In the genomic region with DNA sequence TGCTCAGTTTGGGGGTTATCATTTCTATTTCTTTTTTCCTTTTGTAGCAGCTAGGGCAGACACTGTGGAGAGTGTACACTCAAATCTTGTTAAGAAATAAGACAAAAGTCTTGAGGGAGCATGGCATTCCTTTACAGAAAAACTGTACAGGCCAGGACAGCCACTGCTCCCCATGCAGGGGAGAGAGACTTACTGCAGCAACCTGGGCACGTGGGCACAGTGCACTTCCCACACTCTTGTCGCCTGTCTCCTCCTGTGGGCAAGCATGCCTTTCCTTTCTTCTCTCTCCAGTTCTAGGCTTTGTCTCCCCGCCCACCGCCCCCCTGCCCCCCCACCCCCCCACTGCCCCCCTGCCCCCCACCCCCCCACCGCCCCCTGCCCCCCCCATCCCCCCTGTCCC, we compare ENCODE assay signal across 24 cellular contexts. TPM values are rescaled to one million over a fixed set of nuclear protein-coding genes. Genes with fewer than 3 reads are reported as not detected.
DNase-seq lines count a peak whose midpoint lies in the region; ATAC-seq, FAIRE-seq and TF ChIP-seq lines count a peak whose summit lies in the region.
"Had no signal": no experiment of that assay in that cellular context is flagged by ENCODE, and none has a peak within 500 bp of the region (broad histone marks: within the 10 kb centered on the region; RNA-seq: fewer than 3 reads in every experiment).

No MANE protein-coding gene starts in this region.

- H3K79me2 ChIP-seq in H1 (ENCODE audit: control insufficient read depth in 1 of 2, insufficient read depth in 2 of 2, low read length in 2 of 2) = no peaks in the 10 kb centered on the region

- no peak overlapping the region for H3K4me2 ChIP-seq in H1 (ENCODE audit: insufficient read depth in 1 of 2, low read depth in 2 of 2, low read length in 2 of 2)
- H3K4me2 ChIP-seq: KMS-11, smooth muscle cell had no signal

- no peak overlapping the region for H3K14ac ChIP-seq in H1 (ENCODE audit: insufficient read length)

- TF ChIP-seq RAD21 in H1 (IDR thresholded peaks at IDR 0.05 in 1 of 2, conservative IDR thresholded peaks at IDR 0.05 in 1 of 2; ENCODE audit: low read depth in 2 of 2, low read length in 2 of 2) = no peak

- no peak overlapping the region for H3K18ac ChIP-seq in H1 (ENCODE audit: extremely low read depth, low read length)

- H4K8ac ChIP-seq in H1 (ENCODE audit: extremely low read depth, insufficient read depth, low read length) = no peak overlapping the region

- H3K27me3 ChIP-seq in heart right ventricle (no peaks in the 10 kb centered on the region), Panc1 (ENCODE audit: control insufficient read depth, insufficient read depth, low read length) (no peaks in the 10 kb centered on the region), H1 (replicated peaks in 1 of 4; ENCODE audit: control insufficient read depth in 3 of 4, extremely low read depth in 1 of 4, insufficient read depth in 3 of 4, low read length in 3 of 4) (no peaks in the 10 kb centered on the region; a peak in 2 of 7 replicates), thyroid gland (no peaks in the 10 kb centered on the region)
- H3K27me3 ChIP-seq: cardiac muscle cell had no signal

- H3K4ac ChIP-seq in H1 (replicated peaks; ENCODE audit: insufficient read length, low read depth, low read length) = no peak overlapping the region

- peak overlapping the region in 6 of 10 donors; percentile 32 to 65 (median 46) for H3K27ac ChIP-seq in heart right ventricle
- no peak overlapping the region for H3K27ac ChIP-seq in Panc1 (ENCODE audit: low read length)
- no peak overlapping the region for H3K27ac ChIP-seq in H1 (ENCODE audit: low read depth, low read length)
- no peak overlapping the region for H3K27ac ChIP-seq in thyroid gland
- H3K27ac ChIP-seq: cardiac muscle cell, KMS-11 had no signal

- no peak overlapping the region for H2AFZ ChIP-seq in H1 (ENCODE audit: low read length)

- peak in 4 of 8 donors; percentile 19 to 48 (median 44) for ATAC-seq in heart right ventricle
- ATAC-seq in Panc1 = peak; percentile 76; the same call in 1 of the 2 replicates
- ATAC-seq in HG02571 (IDR thresholded peaks at IDR 0.05; ENCODE audit: unreplicated experiment) = no peak
- ATAC-seq: activated CD4-positive, CD25-positive, alpha-beta regulatory T cell treated with anti-CD3 and anti-CD28 coated beads, Interleukin-2, amount 50 U/mL, for 24 hours had no signal

- TF ChIP-seq POLR2A in H1 (IDR thresholded peaks at IDR 0.05; ENCODE audit: control extremely low read depth in 1 of 2, low read depth in 2 of 2, low read length in 2 of 2) = no peak
- no peak for TF ChIP-seq POLR2A in thyroid gland (IDR thresholded peaks at IDR 0.05)

- no peak overlapping the region for H3K56ac ChIP-seq in H1 (replicated peaks; ENCODE audit: insufficient read length, low read depth, low read length)

- no peak overlapping the region for H2AK5ac ChIP-seq in H1 (ENCODE audit: low read depth, low read length)

- peaks cover 0 to 6% (median 0%) of the 10 kb centered on the region in 9 donors for H3K36me3 ChIP-seq in heart right ventricle
- no peaks in the 10 kb centered on the region for H3K36me3 ChIP-seq in Panc1 (ENCODE audit: control insufficient read depth, insufficient read depth, low read length)
- no peaks in the 10 kb centered on the region for H3K36me3 ChIP-seq in H1 (ENCODE audit: control insufficient read depth in 2 of 4, insufficient read depth in 4 of 4, low read length in 3 of 4)
- H3K36me3 ChIP-seq in thyroid gland = no peaks in the 10 kb centered on the region
- H3K36me3 ChIP-seq: cardiac muscle cell had no signal

- intact Hi-C loops in heart right ventricle (cut with DNase I) = loop anchor here in 3 of 10 donors (5.0 to 10.0 kb wide), 5 partner anchors 56 to 244 kb away; a partner anchor contains a TSS
- intact Hi-C loops in cardiac septum (cut with DNase I) = no loop called here
- intact Hi-C loops in Panc1 (cut with micrococcal nuclease; ENCODE audit: unreplicated experiment) = no loop called here
- intact Hi-C loops in thyroid gland (cut with DNase I) = no loop called here

- in situ Hi-C loops in Panc1 (cut with HindIII; ENCODE audit: low pct_unique_long_range_greater_than_20kb, low sequenced_read_pairs) = no loop called here

- BruUV-seq in Panc1 (replicated peaks; lab: Mats Ljungman, UMichigan) = no TSS peak

- 0 out of 2 replicates have a peak, but pooled peaks cover 2% of the 10 kb centered on the region for H3K79me1 ChIP-seq in H1 (ENCODE audit: low read depth, low read length)

- CTCF ChIA-PET in Panc1 (lab: Charles Lee) = interaction anchor here (0.5 kb wide), 1 partner anchor 1373 kb away, joined by 4 read pairs; no protein-coding TSS in a partner anchor
- CTCF ChIA-PET in H1 (lab: Charles Lee; ENCODE audit: partially characterized antibody) = interaction anchor here (0.6 to 2.2 kb wide), 6 partner anchors 10 to 92 kb away, joined by 3 to 7 read pairs (median 6); no protein-coding TSS in a partner anchor

- no peak overlapping the region for H3K9ac ChIP-seq in H1 (replicated peaks in 1 of 4; ENCODE audit: extremely low read depth in 1 of 4, low read depth in 3 of 4, low read length in 3 of 4)
- H3K9ac ChIP-seq: KMS-11 had no signal

- H3K4me1 ChIP-seq in heart right ventricle (peaks cover 12 to 81% (median 48%) of the 10 kb centered on the region in 9 donors), Panc1 (ENCODE audit: control insufficient read depth, insufficient read depth, low read length) (no peaks in the 10 kb centered on the region), H1 (replicated peaks in 1 of 4; ENCODE audit: control insufficient read depth in 3 of 4, insufficient read depth in 4 of 4, low read length in 3 of 4) (peaks cover 0 to 7% (median under 1%) of the 10 kb centered on the region in 4 experiments; a peak in 4 of 7 replicates), thyroid gland (peaks cover 10 to 21% of the 10 kb centered on the region in 2 donors)

- no peak overlapping the region for H4K5ac ChIP-seq in H1 (ENCODE audit: insufficient read length, low read depth, low read length)

- H2BK120ac ChIP-seq in H1 (replicated peaks; ENCODE audit: low read depth, low read length) = no peak overlapping the region

- H3K23ac ChIP-seq in H1 (ENCODE audit: insufficient read length) = no peak overlapping the region

- TF ChIP-seq CTCF in heart right ventricle (IDR thresholded peaks at IDR 0.05) (peak in 3 of 9 donors; percentile 9 to 17 (median 16)), Panc1 (IDR thresholded peaks at IDR 0.05) (no peak), H1 (IDR thresholded peaks at IDR 0.05; ENCODE audit: control extremely low read depth in 1 of 3, insufficient read depth in 1 of 3, low read depth in 1 of 3, low read length in 3 of 3) (peak in 2 of 3 experiments; percentile 11 to 15; a peak in 2 of 4 replicates), thyroid gland (IDR thresholded peaks at IDR 0.05) (peak in 1 of 6 experiments; percentile 26)

- no peak overlapping the region for H2BK20ac ChIP-seq in H1 (ENCODE audit: low read length)

- no peak overlapping the region for H3K4me3 ChIP-seq in heart right ventricle
- H3K4me3 ChIP-seq in Panc1 (ENCODE audit: low read depth in 2 of 2, low read length in 2 of 2) = no peak overlapping the region
- H3K4me3 ChIP-seq in H1 (ENCODE audit: extremely low read depth in 1 of 4, insufficient read depth in 2 of 4, low read depth in 3 of 4, low read length in 4 of 4) = no peak overlapping the region
- no peak overlapping the region for H3K4me3 ChIP-seq in thyroid gland (replicated peaks in 1 of 3)
- H3K4me3 ChIP-seq: cardiac muscle cell, smooth muscle cell had no signal

- TF ChIP-seq EP300 in H1 (IDR thresholded peaks at IDR 0.05; ENCODE audit: borderline replicate concordance in 1 of 2, low read depth in 2 of 2, low read length in 2 of 2) = no peak

- H3K9me3 ChIP-seq in heart right ventricle = no peaks in the 10 kb centered on the region
- no peaks in the 10 kb centered on the region for H3K9me3 ChIP-seq in Panc1 (ENCODE audit: control insufficient read depth, insufficient read depth, low read depth, low read length)
- no peaks in the 10 kb centered on the region for H3K9me3 ChIP-seq in H1 (ENCODE audit: insufficient read depth in 2 of 2, low read depth in 1 of 2, low read length in 1 of 2)
- H3K9me3 ChIP-seq in thyroid gland = no peaks in the 10 kb centered on the region

- no peaks in the 10 kb centered on the region for H4K20me1 ChIP-seq in H1 (replicated peaks in 1 of 2; ENCODE audit: control insufficient read depth in 1 of 2, insufficient read depth in 2 of 2, low read length in 2 of 2)

- POLR2A ChIA-PET in Panc1 (lab: Charles Lee) (no interaction called here), H1 (lab: Charles Lee; ENCODE audit: partially characterized antibody) (no interaction called here)

- no peak for DNase-seq in heart right ventricle
- DNase-seq in cardiac septum (ENCODE audit: low spot score) = no peak
- no peak for DNase-seq in Panc1 (ENCODE audit: low read depth, low spot score)
- no peak for DNase-seq in H1 (ENCODE audit: low read depth in 1 of 2, low spot score in 2 of 2)
- peak; percentile 38 to 50 for DNase-seq in thyroid gland
- no peak for DNase-seq in midbrain (lab: John Stamatoyannopoulos, UW)
- no peak for DNase-seq in foreskin melanocyte
- DNase-seq: CD8-positive, alpha-beta memory T cell; effector CD8-positive, alpha-beta T cell; SHP77; stimulated activated CD4-positive, alpha-beta T cell treated with anti-CD3 and anti-CD28 coated beads, Interleukin-4, amount 100 ng/mL, for 4 hours had no signal

- H3K23me2 ChIP-seq in H1 (ENCODE audit: low read depth, low read length) = no peaks in the 10 kb centered on the region

- no peak overlapping the region for H4K91ac ChIP-seq in H1 (replicated peaks; ENCODE audit: insufficient read length, low read length)

- no peak overlapping the region for H2BK15ac ChIP-seq in H1 (ENCODE audit: low read length)

- no peak overlapping the region for H2BK12ac ChIP-seq in H1 (ENCODE audit: low read depth, low read length)

- no peak overlapping the region for H2BK5ac ChIP-seq in H1 (ENCODE audit: low read depth, low read length)

- no peak for FAIRE-seq in H1 (lab: Jason Lieb, UNC)
- FAIRE-seq: H54, islet of Langerhans had no signal

- WGBS in heart right ventricle, 2 donors = 33% methylated on average over 3 to 4 of the region's 5 CpGs
- no CpG with 5 or more reads among the region's 5 CpGs for WGBS in H1 (ENCODE audit: extremely low coverage in 1 of 2, insufficient coverage in 1 of 2, insufficient read length in 1 of 2, insufficient replicate concordance in 2 of 2, low coverage in 1 of 2, low lambda C conversion rate in 2 of 2, missing lambda C conversion rate in 1 of 2), 2 experiments
- WGBS in thyroid gland, 2 donors = 23 to 33% methylated on average over 5 of the region's 5 CpGs

RNA-seq across cellular contexts. Expression of a gene that starts 51.9 kb away (rescaled TPM):
- total RNA-seq in heart right ventricle (100 to 1,000 TPM in 5 of 10 donors, 10 to 100 TPM in 5; 96.7 to 136 (median 102) TPM), cardiac septum (101 TPM), Panc1 (2021; ENCODE audit: unreplicated experiment) (122 TPM), thyroid gland (100 to 1,000 TPM in 2 of 4 donors, 10 to 100 TPM in 2; 86.8 to 150 (median 113) TPM)
- polyA plus RNA-seq in heart right ventricle (10 to 100 TPM; 81.2 to 95.4 TPM), H1 (2011; rRNA removed) (13.9 and 14.2 TPM in 2 replicates)
- polyA plus RNA-seq in Panc1 (2012; ENCODE audit: insufficient read length) = 127 TPM
- total RNA-seq in H1 (2021; fragmentation: NEBNext Ultra II Directional; extraction: Animal tissue kit (Norgen Biotek cat#: 25700)) = 5.6 and 6.1 TPM in 2 replicates
- 11.7 TPM for polyA plus RNA-seq in H1 (2011; cell fraction: cytosol; rRNA removed)
- 13.8 TPM for polyA plus RNA-seq in H1 (2011; cell fraction: nucleus; rRNA removed)
- polyA plus RNA-seq in H1 (2012, experiment 1 of 2) = 7.0 to 22.7 TPM (median 17.2 TPM) in 4 replicates
- polyA plus RNA-seq in H1 (2012, experiment 2 of 2) = 15.0 TPM
- polyA plus RNA-seq in H1 (2013, experiment 1 of 2) = 4.0 TPM
- 3.0 TPM for polyA plus RNA-seq in H1 (2013, experiment 2 of 2)
- 11.0 and 14.0 TPM in 2 replicates for polyA minus RNA-seq in H1 (2011; rRNA and poly(A)+ RNA removed)
- polyA minus RNA-seq in H1 (2011; cell fraction: cytosol; rRNA and poly(A)+ RNA removed) = 7.5 TPM
- 6.0 TPM for polyA minus RNA-seq in H1 (2011; cell fraction: nucleus; rRNA and poly(A)+ RNA removed)

RNA-seq across cellular contexts. Expression of a gene that starts 58.1 kb away (rescaled TPM):
- total RNA-seq in heart right ventricle (under 1 TPM in 1 of 10 donors, not detected in 9; 0.25 TPM), cardiac septum (not detected), Panc1 (2021; ENCODE audit: unreplicated experiment) (not detected), thyroid gland (under 1 TPM in 1 of 4 donors, not detected in 3; 0.89 TPM)
- polyA plus RNA-seq in heart right ventricle (not detected), H1 (2011; rRNA removed) (not detected in 2 replicates)
- not detected for polyA plus RNA-seq in Panc1 (2012; ENCODE audit: insufficient read length)
- total RNA-seq in H1 (2021; fragmentation: NEBNext Ultra II Directional; extraction: Animal tissue kit (Norgen Biotek cat#: 25700)) = not detected in 2 replicates
- polyA plus RNA-seq in H1 (2011; cell fraction: cytosol; rRNA removed) = not detected
- polyA plus RNA-seq in H1 (2011; cell fraction: nucleus; rRNA removed) = not detected
- polyA plus RNA-seq in H1 (2012, experiment 1 of 2) = not detected in 4 replicates
- polyA plus RNA-seq in H1 (2012, experiment 2 of 2) = not detected
- not detected for polyA plus RNA-seq in H1 (2013, experiment 1 of 2)
- not detected for polyA plus RNA-seq in H1 (2013, experiment 2 of 2)
- not detected in 2 replicates for polyA minus RNA-seq in H1 (2011; rRNA and poly(A)+ RNA removed)
- polyA minus RNA-seq in H1 (2011; cell fraction: cytosol; rRNA and poly(A)+ RNA removed) = not detected
- polyA minus RNA-seq in H1 (2011; cell fraction: nucleus; rRNA and poly(A)+ RNA removed) = not detected
- total RNA-seq: activated CD8-positive, alpha-beta memory T cell treated with anti-CD3 and anti-CD28 coated beads for 36 hours; activated T-helper 1 cell treated with anti-CD3 and anti-CD28 coated beads, Interleukin-12 subunit alpha, Interleukin-12 subunit beta, Interleukin-2, Interleukin-4 antibody, amounts not matched to agents 30 ng/mL and 10 ng/mL and 1 ng/mL, durations not matched to agents 14 hours and 24 hours and 36 hours; cardiac muscle cell; CD8-positive, alpha-beta memory T cell; Daoy; mesenteric fat pad; natural killer cell treated with Interleukin-12 subunit alpha and Interleukin-12 subunit beta and Interleukin-15 and Interleukin-18, amount 100 ng/mL, for 72 hours; smooth muscle cell; T-helper 1 cell treated with Interleukin-12 subunit alpha and Interleukin-12 subunit beta and Interleukin-4 antibody, amounts not matched to agents 30 ng/mL and 1 ng/mL, for 36 hours had no signal
- polyA plus RNA-seq: CD8-positive, alpha-beta memory T cell; smooth muscle cell had no signal

Comparison
In these comparisons a context has a peak if more than half of its experiments do, and no peak if none do; other contexts are left out.
1. DNase-seq: peak in thyroid gland (2 of 2); none in heart right ventricle (0 of 2), cardiac septum (single experiment), Panc1 (single experiment), H1 (0 of 2), midbrain (single experiment) and foreskin melanocyte (single experiment).
2. H3K27ac ChIP-seq: peak in heart right ventricle (6 of 10); none in Panc1 (single experiment), H1 (single experiment) and thyroid gland (0 of 3).
3. RNA of a gene that starts 51.9 kb away (total RNA-seq): 86.8 to 150 TPM in thyroid gland, 122 TPM in Panc1 (single experiment), 96.7 to 136 TPM in heart right ventricle and 101 TPM in cardiac septum (single experiment); 5.6 to 6.1 TPM in H1; every median in the first group is over 10 times any median in the second.